Comparison of ENCODE assay signal across 9 cellular contexts in genomic region chr3:48661501-48662139, GRCh38. TPM values are rescaled to one million over a fixed set of nuclear protein-coding genes. Genes with fewer than 3 reads are reported as not detected.
A peak's percentile ranks its signal among the peaks of the same experiment; 100 is the strongest.
DNase-seq lines count a peak whose midpoint lies in the region; ATAC-seq lines count a peak whose summit lies in the region.
"Had no signal": no experiment of that assay in that cellular context is flagged by ENCODE, and none has a peak within 500 bp of the region (broad histone marks: within the 10 kb centered on the region; RNA-seq: fewer than 3 reads in every experiment).

No MANE protein-coding gene starts in this region.

- peaks cover 6% of the 10 kb centered on the region for H3K36me3 Mint-ChIP-seq in activated CD4-positive, alpha-beta memory T cell treated with anti-CD3 and anti-CD28 coated beads, Interleukin-2, amount 10 ng/mL, durations not matched to agents 7 days and 5 days (ENCODE audit: low read depth)

- peak; percentile 92 for DNase-seq in AG08396 (ENCODE audit: low spot score)
- peak; percentile 96 for DNase-seq in HuH-7.5 (ENCODE audit: low spot score)
- DNase-seq in activated CD4-positive, alpha-beta memory T cell treated with anti-CD3 and anti-CD28 coated beads, Interleukin-2, amount 10 ng/mL, durations not matched to agents 7 days and 5 days, result peak; percentile 80
- peak; percentile 61 for DNase-seq in effector CD8-positive, alpha-beta T cell (lab: John Stamatoyannopoulos, UW)
- DNase-seq in medulla oblongata (ENCODE audit: extremely low spot score), result peak; percentile 50
- DNase-seq in stimulated activated CD8-positive, alpha-beta memory T cell treated with anti-CD3 and anti-CD28 coated beads, Interleukin-2, amount 100 ng/mL, for 1 hour (ENCODE audit: low read depth in 2 of 2), result peak; percentile 55 to 57
- no peak for DNase-seq in NCI-H1105 treated with DMSO at 0.1 percent for 48 hours (lab: John Stamatoyannopoulos, UW)

- POLR2A ChIA-PET in activated CD4-positive, alpha-beta memory T cell treated with anti-CD3 and anti-CD28 coated beads, Interleukin-2, amount 10 ng/mL, durations not matched to agents 7 days and 5 days (lab: Charles Lee), result interaction anchor here (1.0 to 2.8 kb wide), 6 partner anchors 13 to 56 kb away, joined by 3 to 25 read pairs (median 4); partner anchors contain the start of genes IP6K2 and SLC26A6

- peak overlapping the region; percentile 43 for H3K4me3 Mint-ChIP-seq in activated CD4-positive, alpha-beta memory T cell treated with anti-CD3 and anti-CD28 coated beads, Interleukin-2, amount 10 ng/mL, durations not matched to agents 7 days and 5 days

- CTCF ChIA-PET in activated CD4-positive, alpha-beta memory T cell treated with anti-CD3 and anti-CD28 coated beads, Interleukin-2, amount 10 ng/mL, durations not matched to agents 7 days and 5 days (lab: Charles Lee), result interaction anchor here (0.9 to 3.5 kb wide), 4 partner anchors 24 to 394 kb away, joined by 3 to 19 read pairs (median 8); partner anchors contain the start of genes NCKIPSD and SLC26A6

- ATAC-seq in GM19463 (IDR thresholded peaks at IDR 0.05; ENCODE audit: unreplicated experiment), result no peak

- H3K4me1 Mint-ChIP-seq in activated CD4-positive, alpha-beta memory T cell treated with anti-CD3 and anti-CD28 coated beads, Interleukin-2, amount 10 ng/mL, durations not matched to agents 7 days and 5 days, result peaks cover 35% of the 10 kb centered on the region

- peaks cover 4% of the 10 kb centered on the region for H3K27me3 Mint-ChIP-seq in activated CD4-positive, alpha-beta memory T cell treated with anti-CD3 and anti-CD28 coated beads, Interleukin-2, amount 10 ng/mL, durations not matched to agents 7 days and 5 days

- no peaks in the 10 kb centered on the region for H3K9me3 Mint-ChIP-seq in activated CD4-positive, alpha-beta memory T cell treated with anti-CD3 and anti-CD28 coated beads, Interleukin-2, amount 10 ng/mL, durations not matched to agents 7 days and 5 days

- H3K27ac Mint-ChIP-seq in activated CD4-positive, alpha-beta memory T cell treated with anti-CD3 and anti-CD28 coated beads, Interleukin-2, amount 10 ng/mL, durations not matched to agents 7 days and 5 days, result peak overlapping the region; percentile 21

RNA-seq across cellular contexts. Expression of gene CELSR3, which starts 1.1 kb away (rescaled TPM):
- 1 to 10 TPM; 7.2 to 8.0 TPM for total RNA-seq in activated CD4-positive, alpha-beta memory T cell treated with anti-CD3 and anti-CD28 coated beads, Interleukin-2, amount 10 ng/mL, durations not matched to agents 7 days and 5 days

RNA-seq across cellular contexts. Expression of gene NCKIPSD, which starts 24.1 kb away (rescaled TPM):
- total RNA-seq in activated CD4-positive, alpha-beta memory T cell treated with anti-CD3 and anti-CD28 coated beads, Interleukin-2, amount 10 ng/mL, durations not matched to agents 7 days and 5 days, result 10 to 100 TPM; 33.4 to 37.2 TPM

RNA-seq across cellular contexts. Expression of gene SLC26A6, which starts 26.4 kb away (rescaled TPM):
- total RNA-seq in activated CD4-positive, alpha-beta memory T cell treated with anti-CD3 and anti-CD28 coated beads, Interleukin-2, amount 10 ng/mL, durations not matched to agents 7 days and 5 days, result 10 to 100 TPM; 55.4 to 56.0 TPM

RNA-seq across cellular contexts. Expression of gene TMEM89, which starts 40.1 kb away (rescaled TPM):
- total RNA-seq in activated CD4-positive, alpha-beta memory T cell treated with anti-CD3 and anti-CD28 coated beads, Interleukin-2, amount 10 ng/mL, durations not matched to agents 7 days and 5 days, result not detected
- total RNA-seq: renal cortical epithelial cell had no signal

RNA-seq across cellular contexts. Expression of gene UQCRC1, which starts 52.2 kb away (rescaled TPM):
- total RNA-seq in activated CD4-positive, alpha-beta memory T cell treated with anti-CD3 and anti-CD28 coated beads, Interleukin-2, amount 10 ng/mL, durations not matched to agents 7 days and 5 days, result 100 to 1,000 TPM; 167 to 170 TPM
